In genomic region chr2:72863046-72863445, GRCh38 we compare ENCODE assay signal across 12 cellular contexts. TPM values are rescaled to one million over a fixed set of nuclear protein-coding genes. Genes with fewer than 3 reads are reported as not detected.
DNase-seq lines count a peak whose midpoint lies in the region; ATAC-seq, FAIRE-seq and TF ChIP-seq lines count a peak whose summit lies in the region.
"Had no signal": no experiment of that assay in that cellular context is flagged by ENCODE, and none has a peak within 500 bp of the region (broad histone marks: within the 10 kb centered on the region; RNA-seq: fewer than 3 reads in every experiment).

No MANE protein-coding gene starts in this region.

- TF ChIP-seq CTCF in Caco-2 (IDR thresholded peaks at IDR 0.05; ENCODE audit: insufficient read depth in 1 of 2, low read depth in 1 of 2, low read length in 1 of 2, severe bottlenecking in 1 of 2, unreplicated experiment in 1 of 2) (no peak), HFF-Myc (IDR thresholded peaks at IDR 0.05; ENCODE audit: low read depth, low read length, missing control alignments) (no peak), GM12878 (IDR thresholded peaks at IDR 0.05 in 2 of 3, conservative IDR thresholded peaks at IDR 0.05 in 1 of 3; ENCODE audit: control insufficient read depth in 2 of 3, extremely low read depth in 1 of 3, insufficient read depth in 1 of 3, low read depth in 3 of 3, low read length in 3 of 3) (no peak), mesothelial cell of epicardium (IDR thresholded peaks at IDR 0.05; ENCODE audit: unreplicated experiment) (no peak), lower leg skin (IDR thresholded peaks at IDR 0.05) (no peak)

- H3K27ac ChIP-seq in GM12878 (ENCODE audit: control insufficient read depth, insufficient read depth): no peak overlapping the region

- TF ChIP-seq POLR2A in GM12878 (IDR thresholded peaks at IDR 0.05; ENCODE audit: low read depth, low read length) (no peak), lower leg skin (IDR thresholded peaks at IDR 0.05) (no peak)

- SMC1A ChIA-PET in GM12878 (lab: Charles Lee; ENCODE audit: uncharacterized antibody, unreplicated experiment): interaction anchor here (0.6 to 1.5 kb wide), 5 partner anchors 25 to 543 kb away, joined by 3 to 5 read pairs (median 4); partner anchors contain the start of gene SPR

- H3K79me2 ChIP-seq in GM12878 (ENCODE audit: control insufficient read depth, insufficient read depth, low read length): no peaks in the 10 kb centered on the region

- no peaks in the 10 kb centered on the region for H3K9me3 ChIP-seq in Caco-2
- H3K9me3 ChIP-seq in GM12878 (replicated peaks; ENCODE audit: control insufficient read depth, insufficient read depth, low read length): no peaks in the 10 kb centered on the region

- H4K20me1 ChIP-seq in GM12878 (ENCODE audit: control insufficient read depth, insufficient read depth): no peaks in the 10 kb centered on the region

- H3K27me3 Mint-ChIP-seq in Caco-2 (ENCODE audit: insufficient read depth, unreplicated experiment) (no peaks in the 10 kb centered on the region), mesothelial cell of epicardium (ENCODE audit: low read depth) (peaks cover 24% of the 10 kb centered on the region)

- H3K9ac ChIP-seq in GM12878 (ENCODE audit: control insufficient read depth, insufficient read depth, low read length): no peak overlapping the region

- no peaks in the 10 kb centered on the region for H3K36me3 ChIP-seq in Caco-2 (ENCODE audit: control insufficient read depth, insufficient read depth, low read length)
- H3K36me3 ChIP-seq in GM12878 (ENCODE audit: control insufficient read depth in 2 of 2, insufficient read depth in 2 of 2, low read length in 1 of 2): no peaks in the 10 kb centered on the region

- H3K4me1 ChIP-seq in Caco-2 (peaks cover 3% of the 10 kb centered on the region; the same call in 1 of the 2 replicates), GM12878 (ENCODE audit: control insufficient read depth, insufficient read depth, low read length) (peaks cover 7% of the 10 kb centered on the region)

- no peak for FAIRE-seq in GM12878 (lab: Jason Lieb, UNC)
- FAIRE-seq: frontal cortex had no signal

- no peak for DNase-seq in Caco-2
- DNase-seq in HFF-Myc (ENCODE audit: extremely low read depth, low read depth): no peak
- DNase-seq in GM12878 (ENCODE audit: low read depth, low spot score): no peak
- DNase-seq in mesothelial cell of epicardium (ENCODE audit: low spot score in 2 of 2, unreplicated experiment in 2 of 2): no peak
- no peak for DNase-seq in lower leg skin (ENCODE audit: low spot score in 2 of 2)
- DNase-seq in T1000 (lab: John Stamatoyannopoulos, UW): no peak

- ATAC-seq in GM12878 (no peak), HG02623 (IDR thresholded peaks at IDR 0.05; ENCODE audit: unreplicated experiment) (no peak), HG02610 (IDR thresholded peaks at IDR 0.05; ENCODE audit: unreplicated experiment) (no peak)

- RAD21 ChIA-PET in GM12878 (lab: Charles Lee; ENCODE audit: unreplicated experiment): interaction anchor here (0.6 to 1.3 kb wide), 2 partner anchors 55 to 91 kb away, joined by 3 to 4 read pairs; partner anchors contain the start of gene EMX1

- H3K9me3 Mint-ChIP-seq in Caco-2 (ENCODE audit: unreplicated experiment): no peaks in the 10 kb centered on the region
- no peaks in the 10 kb centered on the region for H3K9me3 Mint-ChIP-seq in mesothelial cell of epicardium
- H3K9me3 Mint-ChIP-seq: activated naive CD4-positive, alpha-beta T cell treated with anti-CD3 and anti-CD28 coated beads, Interleukin-2, amount 50 U/mL, for 72 hours had no signal

- in situ Hi-C loops in GM12878 (cut with MboI): no loop called here

- H3K4me2 ChIP-seq in GM12878 (ENCODE audit: control insufficient read depth, insufficient read depth): peak overlapping the region; percentile 89

- POLR2A ChIA-PET in Caco-2 (lab: Charles Lee) (no interaction called here), GM12878 (lab: Charles Lee) (no interaction called here)

- BruUV-seq in Caco-2 (replicated peaks; lab: Mats Ljungman, UMichigan): no TSS peak
- BruUV-seq in GM12878 (replicated peaks; lab: Mats Ljungman, UMichigan): no TSS peak

- H3K4me1 Mint-ChIP-seq in Caco-2 (ENCODE audit: low read depth, unreplicated experiment) (peaks cover under 1% of the 10 kb centered on the region), mesothelial cell of epicardium (peaks cover 14% of the 10 kb centered on the region)

- H3K36me3 Mint-ChIP-seq in Caco-2 (ENCODE audit: insufficient read depth, unreplicated experiment): no peaks in the 10 kb centered on the region
- no peaks in the 10 kb centered on the region for H3K36me3 Mint-ChIP-seq in mesothelial cell of epicardium
- H3K36me3 Mint-ChIP-seq: CD8-positive, alpha-beta memory T cell had no signal

- H3K27ac Mint-ChIP-seq in Caco-2 (ENCODE audit: unreplicated experiment): no peak overlapping the region
- H3K27ac Mint-ChIP-seq in mesothelial cell of epicardium: no peak overlapping the region

- TF ChIP-seq RAD21 in GM12878 (IDR thresholded peaks at IDR 0.05; ENCODE audit: insufficient read depth, low read depth, low read length): no peak

- no peak overlapping the region for H2AFZ ChIP-seq in GM12878 (ENCODE audit: control insufficient read depth, low read depth, low read length)

- intact Hi-C loops in Caco-2 (cut with micrococcal nuclease; ENCODE audit: unreplicated experiment): no loop called here
- intact Hi-C loops in GM12878 (cut with micrococcal nuclease; ENCODE audit: unreplicated experiment): loop anchor here (2.0 kb wide), 1 partner anchor 40 kb away; no protein-coding TSS in a partner anchor
- intact Hi-C loops in lower leg skin (cut with DNase I; ENCODE audit: low total_unique reads): loop anchor here (5.0 kb wide), 1 partner anchor 91 kb away; no protein-coding TSS in a partner anchor

- 41% methylated on average over 13 of the region's 13 CpGs for WGBS in GM12878 (ENCODE audit: insufficient coverage, insufficient replicate concordance, low lambda C conversion rate, missing lambda C conversion rate)
- 44 to 46% methylated on average over 13 of the region's 13 CpGs for WGBS in lower leg skin, 2 donors

- H3K4me3 Mint-ChIP-seq in Caco-2 (ENCODE audit: unreplicated experiment): peak overlapping the region; percentile 73
- H3K4me3 Mint-ChIP-seq in mesothelial cell of epicardium: peak overlapping the region; percentile 70

- H3K27me3 ChIP-seq in Caco-2 (replicated peaks; ENCODE audit: control insufficient read depth, insufficient read depth, low read length): no peaks in the 10 kb centered on the region
- no peaks in the 10 kb centered on the region for H3K27me3 ChIP-seq in GM12878 (replicated peaks in 1 of 2; ENCODE audit: control insufficient read depth in 2 of 2, insufficient read depth in 2 of 2, low read length in 1 of 2)

- CTCF ChIA-PET in Caco-2 (lab: Charles Lee) (interaction anchor here (0.6 to 1.8 kb wide), 23 partner anchors 8 to 522 kb away, joined by 3 to 18 read pairs (median 5); partner anchors contain the start of genes ALMS1 and SPR), GM12878 (lab: Yijun Ruan, JAX) (interaction anchor here (0.6 to 6.0 kb wide), 23 partner anchors 9 to 314 kb away, joined by 3 to 52 read pairs (median 4); partner anchors contain the start of gene SPR)

- no peak overlapping the region for H3K4me3 ChIP-seq in Caco-2 (ENCODE audit: low read depth, low read length)
- peak overlapping the region; percentile 18; the same call in 1 of the 2 replicates for H3K4me3 ChIP-seq in HFF-Myc (replicated peaks; ENCODE audit: low read depth, low read length)
- H3K4me3 ChIP-seq in GM12878: no peak overlapping the region
- no peak overlapping the region for H3K4me3 ChIP-seq in lower leg skin (ENCODE audit: low read depth, poor library complexity, severe bottlenecking)

- no peak for TF ChIP-seq EP300 in GM12878 (IDR thresholded peaks at IDR 0.05; ENCODE audit: borderline replicate concordance in 1 of 2, control insufficient read depth in 1 of 2, low read depth in 2 of 2, low read length in 2 of 2)

RNA-seq across cellular contexts. Expression of gene SPR, which starts 24.2 kb away (rescaled TPM):
- 49.6 and 51.5 TPM in 2 replicates for total RNA-seq in Caco-2 (2022)
- total RNA-seq in GM12878 (2013; cell fraction: nucleolus; rRNA removed): 0.78 and 1.1 TPM in 2 replicates
- 3.6 and 4.1 TPM in 2 replicates for total RNA-seq in GM12878 (2014; rRNA removed)
- 1.8 and 2.0 TPM in 2 replicates for total RNA-seq in GM12878 (2014; rRNA removed; fragmentation: Illumina TruSeq; extraction: Trizol)
- 2.9 TPM in 2 replicates for total RNA-seq in GM12878 (2021)
- polyA plus RNA-seq in GM12878 (2011; ENCODE audit: low read depth): 0.49 TPM
- 6.3 and 7.8 TPM in 2 replicates for polyA plus RNA-seq in GM12878 (2011; rRNA removed)
- polyA plus RNA-seq in GM12878 (2011; cell fraction: cytosol; rRNA removed): 8.7 and 9.6 TPM in 2 replicates
- 5.0 and 5.3 TPM in 2 replicates for polyA plus RNA-seq in GM12878 (2011; cell fraction: nucleus; rRNA removed)
- polyA plus RNA-seq in GM12878 (2012): 1.1 and 1.8 TPM in 2 replicates
- polyA plus RNA-seq in GM12878 (2014; fragmentation: Illumina TruSeq; extraction: Trizol): 1.1 and 1.8 TPM in 2 replicates
- 1 to 10 TPM in 1 of 2 experiments, under 1 TPM in 1; 0.68 to 1.3 TPM for polyA plus RNA-seq in GM12878 (2014; fragmentation: Nextera tagmentation; extraction: Ambion mirVana)
- polyA plus RNA-seq in GM12878 (2014; rRNA removed): 2.1 and 2.4 TPM in 2 replicates
- 1 to 10 TPM; 4.3 to 6.4 TPM for polyA plus RNA-seq in GM12878 (2016; fragmentation: Nextera tagmentation; extraction: Ambion mirVana)
- 3.9 and 5.2 TPM in 2 replicates for polyA minus RNA-seq in GM12878 (2011; rRNA and poly(A)+ RNA removed)
- polyA minus RNA-seq in GM12878 (2011; cell fraction: cytosol; rRNA and poly(A)+ RNA removed): 1.6 and 4.1 TPM in 2 replicates
- polyA minus RNA-seq in GM12878 (2011; cell fraction: nucleus; rRNA and poly(A)+ RNA removed): 1.1 and 2.1 TPM in 2 replicates
- total RNA-seq in mesothelial cell of epicardium: 11.4 to 13.8 TPM (median 12.5 TPM) in 3 replicates
- total RNA-seq in lower leg skin: 10 to 100 TPM in 3 of 4 donors, 1 to 10 TPM in 1; 8.0 to 20.3 (median 15.0) TPM

RNA-seq across cellular contexts. Expression of gene EXOC6B, which starts 37.2 kb away (rescaled TPM):
- total RNA-seq in Caco-2 (2022) (36.1 and 38.0 TPM in 2 replicates), GM12878 (2014; rRNA removed) (1.1 and 1.3 TPM in 2 replicates), GM12878 (2014; rRNA removed; fragmentation: Illumina TruSeq; extraction: Trizol) (1.1 TPM in 2 replicates), GM12878 (2021) (1.8 and 2.3 TPM in 2 replicates), mesothelial cell of epicardium (99.7 to 105 TPM (median 104 TPM) in 3 replicates), lower leg skin (100 to 1,000 TPM in 3 of 4 donors, 10 to 100 TPM in 1; 85.8 to 164 (median 103) TPM)
- 10.1 and 10.5 TPM in 2 replicates for total RNA-seq in GM12878 (2013; cell fraction: nucleolus; rRNA removed)
- polyA plus RNA-seq in GM12878 (2011; ENCODE audit: low read depth): 0.89 TPM
- polyA plus RNA-seq in GM12878 (2011; rRNA removed) (2.2 and 2.3 TPM in 2 replicates), GM12878 (2014; fragmentation: Illumina TruSeq; extraction: Trizol) (1.1 and 1.2 TPM in 2 replicates), GM12878 (2014; fragmentation: Nextera tagmentation; extraction: Ambion mirVana) (under 1 TPM; 0.23 to 0.27 TPM), GM12878 (2014; rRNA removed) (0.72 and 2.1 TPM in 2 replicates), GM12878 (2016; fragmentation: Nextera tagmentation; extraction: Ambion mirVana) (1 to 10 TPM; 1.2 to 1.5 TPM)
- polyA plus RNA-seq in GM12878 (2011; cell fraction: cytosol; rRNA removed): 1.3 and 2.3 TPM in 2 replicates
- polyA plus RNA-seq in GM12878 (2011; cell fraction: nucleus; rRNA removed): 2.2 and 3.6 TPM in 2 replicates
- polyA plus RNA-seq in GM12878 (2012): 1.2 and 1.4 TPM in 2 replicates
- polyA minus RNA-seq in GM12878 (2011; rRNA and poly(A)+ RNA removed): 4.9 and 5.2 TPM in 2 replicates
- 3.1 and 3.4 TPM in 2 replicates for polyA minus RNA-seq in GM12878 (2011; cell fraction: cytosol; rRNA and poly(A)+ RNA removed)
- polyA minus RNA-seq in GM12878 (2011; cell fraction: nucleus; rRNA and poly(A)+ RNA removed): 3.3 and 5.0 TPM in 2 replicates

RNA-seq across cellular contexts. Expression of gene EMX1, which starts 54.3 kb away (rescaled TPM):
- total RNA-seq in Caco-2 (2022): 2.6 and 3.6 TPM in 2 replicates
- 6.4 and 11.8 TPM in 2 replicates for total RNA-seq in GM12878 (2013; cell fraction: nucleolus; rRNA removed)
- total RNA-seq in GM12878 (2014; rRNA removed): 1.9 and 2.3 TPM in 2 replicates
- 0.28 and 0.49 TPM in 2 replicates for total RNA-seq in GM12878 (2014; rRNA removed; fragmentation: Illumina TruSeq; extraction: Trizol)
- total RNA-seq in GM12878 (2021): 1.1 and 1.2 TPM in 2 replicates
- polyA plus RNA-seq in GM12878 (2011; ENCODE audit: low read depth): 0.42 TPM
- polyA plus RNA-seq in GM12878 (2011; rRNA removed): 3.2 and 5.1 TPM in 2 replicates
- polyA plus RNA-seq in GM12878 (2011; cell fraction: cytosol; rRNA removed): 4.7 and 9.5 TPM in 2 replicates
- polyA plus RNA-seq in GM12878 (2011; cell fraction: nucleus; rRNA removed): 42.0 and 42.5 TPM in 2 replicates
- 0.97 and 2.0 TPM in 2 replicates for polyA plus RNA-seq in GM12878 (2012)
- 0.16 TPM in 1 of 2 replicates, not detected in the other for polyA plus RNA-seq in GM12878 (2014; fragmentation: Illumina TruSeq; extraction: Trizol)
- polyA plus RNA-seq in GM12878 (2014; fragmentation: Nextera tagmentation; extraction: Ambion mirVana): under 1 TPM in 1 of 2 experiments, not detected in 1; 0.07 TPM
- 1.1 and 1.3 TPM in 2 replicates for polyA plus RNA-seq in GM12878 (2014; rRNA removed)
- polyA plus RNA-seq in GM12878 (2016; fragmentation: Nextera tagmentation; extraction: Ambion mirVana): 1 to 10 TPM; 1.1 to 1.5 TPM
- 3.4 and 4.5 TPM in 2 replicates for polyA minus RNA-seq in GM12878 (2011; rRNA and poly(A)+ RNA removed)
- 2.4 and 3.0 TPM in 2 replicates for polyA minus RNA-seq in GM12878 (2011; cell fraction: cytosol; rRNA and poly(A)+ RNA removed)
- polyA minus RNA-seq in GM12878 (2011; cell fraction: nucleus; rRNA and poly(A)+ RNA removed): 11.5 and 18.7 TPM in 2 replicates
- 0.09 TPM in 2 of 3 replicates, not detected in the other for total RNA-seq in mesothelial cell of epicardium
- total RNA-seq in lower leg skin: under 1 TPM in 1 of 4 donors, not detected in 3; 0.26 TPM
- total RNA-seq: activated naive CD4-positive, alpha-beta T cell treated with anti-CD3 and anti-CD28 coated beads, Interleukin-2, amount 50 U/mL, for 72 hours; posterior vena cava had no signal
- polyA plus RNA-seq: CD8-positive, alpha-beta memory T cell had no signal
